Comparison of ENCODE assay signal across 10 cellular contexts in genomic region chr10:92839191-92840085, GRCh38. TPM values are rescaled to one million over a fixed set of nuclear protein-coding genes. Genes with fewer than 3 reads are reported as not detected.
DNase-seq lines count a peak whose midpoint lies in the region; ATAC-seq and TF ChIP-seq lines count a peak whose summit lies in the region.
"Had no signal": no experiment of that assay in that cellular context is flagged by ENCODE, and none has a peak within 500 bp of the region (broad histone marks: within the 10 kb centered on the region; RNA-seq: fewer than 3 reads in every experiment).

No MANE protein-coding gene starts in this region.

- no peaks in the 10 kb centered on the region for H3K79me2 ChIP-seq in smooth muscle cell (ENCODE audit: low read depth)

- no peak for TF ChIP-seq EP300 in gastroesophageal sphincter (IDR thresholded peaks at IDR 0.05)

- H3K4me2 ChIP-seq in smooth muscle cell, result no peak overlapping the region

- H3F3A ChIP-seq in smooth muscle cell (ENCODE audit: low read depth), result no peaks in the 10 kb centered on the region

- H2AFZ ChIP-seq in smooth muscle cell (ENCODE audit: low read depth), result no peak overlapping the region

- H3K27ac Mint-ChIP-seq in activated CD8-positive, alpha-beta memory T cell treated with anti-CD3 and anti-CD28 coated beads, Interleukin-2, amount 10 ng/mL, durations not matched to agents 7 days and 5 days, result no peak overlapping the region
- H3K27ac Mint-ChIP-seq: T-helper 1 cell treated with Interleukin-12 subunit alpha and Interleukin-12 subunit beta and Interleukin-4 antibody, amounts not matched to agents 30 μg/mL and 1 μg/mL, for 36 hours had no signal

- TF ChIP-seq POLR2A in gastroesophageal sphincter (IDR thresholded peaks at IDR 0.05), result no peak

- no peaks in the 10 kb centered on the region for H3K9me3 Mint-ChIP-seq in activated CD8-positive, alpha-beta memory T cell treated with anti-CD3 and anti-CD28 coated beads, Interleukin-2, amount 10 ng/mL, durations not matched to agents 7 days and 5 days (ENCODE audit: low read depth)
- H3K9me3 Mint-ChIP-seq: T-helper 1 cell treated with Interleukin-12 subunit alpha and Interleukin-12 subunit beta and Interleukin-4 antibody, amounts not matched to agents 30 μg/mL and 1 μg/mL, for 36 hours had no signal

- peaks cover 8% of the 10 kb centered on the region for H3K4me1 Mint-ChIP-seq in activated CD8-positive, alpha-beta memory T cell treated with anti-CD3 and anti-CD28 coated beads, Interleukin-2, amount 10 ng/mL, durations not matched to agents 7 days and 5 days

- H3K9ac ChIP-seq in smooth muscle cell (ENCODE audit: low read depth), result no peak overlapping the region

- no peaks in the 10 kb centered on the region for H3K36me3 Mint-ChIP-seq in activated CD8-positive, alpha-beta memory T cell treated with anti-CD3 and anti-CD28 coated beads, Interleukin-2, amount 10 ng/mL, durations not matched to agents 7 days and 5 days

- no peaks in the 10 kb centered on the region for H3K27me3 Mint-ChIP-seq in activated CD8-positive, alpha-beta memory T cell treated with anti-CD3 and anti-CD28 coated beads, Interleukin-2, amount 10 ng/mL, durations not matched to agents 7 days and 5 days

- H3K4me3 ChIP-seq in GM06990 (replicated peaks; ENCODE audit: low read depth, low read length) (no peak overlapping the region), gastroesophageal sphincter (no peak overlapping the region), smooth muscle cell (no peak overlapping the region)
- H3K4me3 ChIP-seq: skin epidermis had no signal

- peak; percentile 60 for TF ChIP-seq CTCF in GM06990 (IDR thresholded peaks at IDR 0.05; ENCODE audit: insufficient read depth, low read length, poor library complexity, severe bottlenecking)
- peak in 1 of 4 experiments; percentile 15 for TF ChIP-seq CTCF in gastroesophageal sphincter (IDR thresholded peaks at IDR 0.05)
- peak; percentile 33 for TF ChIP-seq CTCF in smooth muscle cell (IDR thresholded peaks at IDR 0.05; ENCODE audit: borderline replicate concordance, insufficient read depth, poor library complexity, severe bottlenecking)

- H3K27ac ChIP-seq in gastroesophageal sphincter (peak overlapping the region in 2 of 4 donors; percentile 15 to 53), smooth muscle cell (ENCODE audit: low read depth) (no peak overlapping the region)

- DNase-seq in GM06990 (ENCODE audit: extremely low read depth, insufficient read length), result no peak
- DNase-seq in NCI-H146 treated with DMSO at 0.1 percent for 48 hours (lab: John Stamatoyannopoulos, UW; ENCODE audit: unreplicated experiment), result peak; percentile 23
- DNase-seq in activated CD8-positive, alpha-beta memory T cell treated with anti-CD3 and anti-CD28 coated beads, Interleukin-2, amount 10 ng/mL, durations not matched to agents 7 days and 5 days, result peak; percentile 55
- no peak for DNase-seq in smooth muscle cell (lab: John Stamatoyannopoulos, UW; ENCODE audit: unreplicated experiment)
- no peak for DNase-seq in GM19240 (ENCODE audit: insufficient read length, low spot score)
- no peak for DNase-seq in occipital lobe (lab: John Stamatoyannopoulos, UW)

- H4K20me1 ChIP-seq in smooth muscle cell (ENCODE audit: low read depth), result no peaks in the 10 kb centered on the region

- no peak for ATAC-seq in activated CD8-positive, alpha-beta memory T cell treated with anti-CD3 and anti-CD28 coated beads, Interleukin-2, amount 10 ng/mL, durations not matched to agents 7 days and 5 days
- peak; percentile 16 for ATAC-seq in gastroesophageal sphincter
- ATAC-seq in GM21529 (IDR thresholded peaks at IDR 0.05; ENCODE audit: unreplicated experiment), result no peak

- H3K4me1 ChIP-seq in gastroesophageal sphincter (peaks cover 0 to 3% (median 0%) of the 10 kb centered on the region in 3 donors), smooth muscle cell (ENCODE audit: low read depth) (no peaks in the 10 kb centered on the region)

- CTCF ChIA-PET in activated CD8-positive, alpha-beta memory T cell treated with anti-CD3 and anti-CD28 coated beads, Interleukin-2, amount 10 ng/mL, durations not matched to agents 7 days and 5 days (lab: Charles Lee), result interaction anchor here (0.9 to 2.5 kb wide), 5 partner anchors 7 to 53 kb away, joined by 3 to 11 read pairs (median 6); partner anchors contain the start of gene EXOC6

- no peak overlapping the region for H3K4me3 Mint-ChIP-seq in activated CD8-positive, alpha-beta memory T cell treated with anti-CD3 and anti-CD28 coated beads, Interleukin-2, amount 10 ng/mL, durations not matched to agents 7 days and 5 days
- H3K4me3 Mint-ChIP-seq: T-helper 1 cell treated with Interleukin-12 subunit alpha and Interleukin-12 subunit beta and Interleukin-4 antibody, amounts not matched to agents 30 μg/mL and 1 μg/mL, for 36 hours had no signal

- H3K9me3 ChIP-seq in gastroesophageal sphincter (no peaks in the 10 kb centered on the region), smooth muscle cell (replicated peaks; ENCODE audit: low read depth) (no peaks in the 10 kb centered on the region)

- no peaks in the 10 kb centered on the region for H3K36me3 ChIP-seq in GM06990 (ENCODE audit: control insufficient read depth, insufficient read depth, low read length)
- H3K36me3 ChIP-seq in gastroesophageal sphincter, result no peaks in the 10 kb centered on the region
- no peaks in the 10 kb centered on the region for H3K36me3 ChIP-seq in smooth muscle cell (ENCODE audit: low read depth)

- WGBS in gastroesophageal sphincter (ENCODE audit: low coverage in 1 of 2), 2 donors, result 41 to 44% methylated on average over 8 to 10 of the region's 10 CpGs
- 60% methylated on average over 10 of the region's 10 CpGs for WGBS in smooth muscle cell (ENCODE audit: low lambda C conversion rate)

- H3K27me3 ChIP-seq in GM06990 (replicated peaks; ENCODE audit: control insufficient read depth, insufficient read depth, low read length), result no peaks in the 10 kb centered on the region
- H3K27me3 ChIP-seq in gastroesophageal sphincter, result no peaks in the 10 kb centered on the region
- no peaks in the 10 kb centered on the region for H3K27me3 ChIP-seq in smooth muscle cell (ENCODE audit: low read depth)

RNA-seq across cellular contexts. Expression of gene EXOC6, which starts 8.9 kb away (rescaled TPM):
- total RNA-seq in activated CD8-positive, alpha-beta memory T cell treated with anti-CD3 and anti-CD28 coated beads, Interleukin-2, amount 10 ng/mL, durations not matched to agents 7 days and 5 days, result 10 to 100 TPM; 11.9 to 12.1 TPM
- total RNA-seq in gastroesophageal sphincter (10 to 100 TPM; 14.4 to 22.4 (median 16.8) TPM), smooth muscle cell (3.3 and 5.2 TPM in 2 replicates), occipital lobe (147 TPM)
- polyA plus RNA-seq in smooth muscle cell, result 1.7 TPM in 2 replicates

Comparison
In these comparisons a context has a peak if more than half of its experiments do, and no peak if none do; other contexts are left out.
1. DNase-seq: peak in NCI-H146 treated with DMSO at 0.1 percent for 48 hours (single experiment) and activated CD8-positive, alpha-beta memory T cell treated with anti-CD3 and anti-CD28 coated beads, Interleukin-2, amount 10 ng/mL, durations not matched to agents 7 days and 5 days (single experiment); none in GM06990 (single experiment), smooth muscle cell (single experiment), GM19240 (single experiment) and occipital lobe (single experiment).